In genomic region chr22:22884010-22884887, GRCh38 we compare ENCODE assay signal across 8 cellular contexts. TPM values are rescaled to one million over a fixed set of nuclear protein-coding genes. Genes with fewer than 3 reads are reported as not detected.
DNase-seq lines count a peak whose midpoint lies in the region; ATAC-seq, FAIRE-seq and TF ChIP-seq lines count a peak whose summit lies in the region.

No MANE protein-coding gene starts in this region.

- TF ChIP-seq EP300 in H1 (IDR thresholded peaks at IDR 0.05; ENCODE audit: borderline replicate concordance in 1 of 2, low read depth in 2 of 2, low read length in 2 of 2): no peak

- no peaks in the 10 kb centered on the region for H3K36me3 Mint-ChIP-seq in activated CD4-positive, alpha-beta memory T cell treated with anti-CD3 and anti-CD28 coated beads for 36 hours

- ATAC-seq in HG02763 (IDR thresholded peaks at IDR 0.05; ENCODE audit: unreplicated experiment) (peak; percentile 30), HG03159 (IDR thresholded peaks at IDR 0.05; ENCODE audit: unreplicated experiment) (no peak)

- no peak overlapping the region for H3K14ac ChIP-seq in H1 (ENCODE audit: insufficient read length)

- no peak overlapping the region for H3K4ac ChIP-seq in H1 (replicated peaks; ENCODE audit: insufficient read length, low read depth, low read length)

- H3K18ac ChIP-seq in H1 (ENCODE audit: extremely low read depth, low read length): no peak overlapping the region

- H4K5ac ChIP-seq in H1 (ENCODE audit: insufficient read length, low read depth, low read length): no peak overlapping the region

- WGBS in H1 (ENCODE audit: extremely low coverage in 1 of 2, insufficient coverage in 1 of 2, insufficient read length in 1 of 2, insufficient replicate concordance in 2 of 2, low coverage in 1 of 2, low lambda C conversion rate in 2 of 2, missing lambda C conversion rate in 1 of 2), 2 experiments: 13% methylated on average over 1 of the region's 3 CpGs; no CpG with 5 or more reads in 1 of the 2 experiments

- H2AFZ ChIP-seq in H1 (ENCODE audit: low read length): no peak overlapping the region

- POLR2A ChIA-PET in activated CD4-positive, alpha-beta memory T cell treated with anti-CD3 and anti-CD28 coated beads for 36 hours (lab: Charles Lee): interaction anchor here (1.1 kb wide), 1 partner anchor 64 kb away, joined by 3 read pairs; no protein-coding TSS in a partner anchor
- POLR2A ChIA-PET in H1 (lab: Charles Lee; ENCODE audit: partially characterized antibody): no interaction called here

- CTCF ChIA-PET in activated CD4-positive, alpha-beta memory T cell treated with anti-CD3 and anti-CD28 coated beads for 36 hours (lab: Charles Lee): interaction anchor here (0.5 to 9.1 kb wide), 35 partner anchors 9 to 308 kb away, joined by 3 to 286 read pairs (median 5); no protein-coding TSS in a partner anchor
- CTCF ChIA-PET in H1 (lab: Charles Lee; ENCODE audit: partially characterized antibody): interaction anchor here (0.6 to 1.6 kb wide), 7 partner anchors 9 to 326 kb away, joined by 3 to 5 read pairs (median 3); partner anchors contain the start of gene PRAME

- H2BK20ac ChIP-seq in H1 (ENCODE audit: low read length): no peak overlapping the region

- FAIRE-seq in H1 (lab: Jason Lieb, UNC): no peak

- intact Hi-C loops in activated CD4-positive, alpha-beta memory T cell treated with anti-CD3 and anti-CD28 coated beads for 36 hours (cut with micrococcal nuclease): no loop called here

- H3K23ac ChIP-seq in H1 (ENCODE audit: insufficient read length): no peak overlapping the region

- H3K79me2 ChIP-seq in H1 (ENCODE audit: control insufficient read depth in 1 of 2, insufficient read depth in 2 of 2, low read length in 2 of 2): no peaks in the 10 kb centered on the region

- DNase-seq in DMS114 treated with DMSO at 0.1 percent for 48 hours (lab: John Stamatoyannopoulos, UW; ENCODE audit: unreplicated experiment) (peak; percentile 42), NCI-H82 (lab: John Stamatoyannopoulos, UW) (peak; percentile 74), H1 (ENCODE audit: low read depth in 1 of 2, low spot score in 2 of 2) (peak in 1 of 2 experiments; percentile 78), mesenteric fat pad (ENCODE audit: low spot score) (peak; percentile 65)
- DNase-seq in activated CD4-positive, alpha-beta memory T cell treated with anti-CD3 and anti-CD28 coated beads for 36 hours: peak; percentile 73
- DNase-seq in stimulated activated naive CD4-positive, alpha-beta T cell (lab: John Stamatoyannopoulos, UW): peak; percentile 11 to 77 (median 54)

- H3K27me3 Mint-ChIP-seq in activated CD4-positive, alpha-beta memory T cell treated with anti-CD3 and anti-CD28 coated beads for 36 hours: peaks cover 14% of the 10 kb centered on the region

- no peaks in the 10 kb centered on the region for H4K20me1 ChIP-seq in H1 (replicated peaks in 1 of 2; ENCODE audit: control insufficient read depth in 1 of 2, insufficient read depth in 2 of 2, low read length in 2 of 2)

- no peak overlapping the region for H2BK120ac ChIP-seq in H1 (replicated peaks; ENCODE audit: low read depth, low read length)

- H3K27me3 ChIP-seq in H1 (replicated peaks in 1 of 4; ENCODE audit: control insufficient read depth in 3 of 4, extremely low read depth in 1 of 4, insufficient read depth in 3 of 4, low read length in 3 of 4): peaks cover 5 to 20% (median 14%) of the 10 kb centered on the region in 4 experiments

- H3K4me1 ChIP-seq in H1 (replicated peaks in 1 of 4; ENCODE audit: control insufficient read depth in 3 of 4, insufficient read depth in 4 of 4, low read length in 3 of 4): no peaks in the 10 kb centered on the region

- no peak overlapping the region for H3K4me2 ChIP-seq in H1 (ENCODE audit: insufficient read depth in 1 of 2, low read depth in 2 of 2, low read length in 2 of 2)

- TF ChIP-seq POLR2A in H1 (IDR thresholded peaks at IDR 0.05; ENCODE audit: control extremely low read depth in 1 of 2, low read depth in 2 of 2, low read length in 2 of 2): no peak

- no peak overlapping the region for H4K91ac ChIP-seq in H1 (replicated peaks; ENCODE audit: insufficient read length, low read length)

- H3K36me3 ChIP-seq in H1 (ENCODE audit: control insufficient read depth in 2 of 4, insufficient read depth in 4 of 4, low read length in 3 of 4): no peaks in the 10 kb centered on the region

- H3K4me1 Mint-ChIP-seq in activated CD4-positive, alpha-beta memory T cell treated with anti-CD3 and anti-CD28 coated beads for 36 hours (ENCODE audit: low read depth): peaks cover 2% of the 10 kb centered on the region

- no peak overlapping the region for H3K27ac ChIP-seq in H1 (ENCODE audit: low read depth, low read length)

- H3K56ac ChIP-seq in H1 (replicated peaks; ENCODE audit: insufficient read length, low read depth, low read length): no peak overlapping the region

- no peak overlapping the region for H2BK5ac ChIP-seq in H1 (ENCODE audit: low read depth, low read length)

- no peak overlapping the region for H2AK5ac ChIP-seq in H1 (ENCODE audit: low read depth, low read length)

- no peaks in the 10 kb centered on the region for H3K23me2 ChIP-seq in H1 (ENCODE audit: low read depth, low read length)

- no peak overlapping the region for H3K27ac Mint-ChIP-seq in activated CD4-positive, alpha-beta memory T cell treated with anti-CD3 and anti-CD28 coated beads for 36 hours

- H3K4me3 ChIP-seq in H1 (ENCODE audit: extremely low read depth in 1 of 4, insufficient read depth in 2 of 4, low read depth in 3 of 4, low read length in 4 of 4): no peak overlapping the region

- H3K9me3 ChIP-seq in H1 (ENCODE audit: insufficient read depth in 2 of 2, low read depth in 1 of 2, low read length in 1 of 2): peaks cover 29 to 76% of the 10 kb centered on the region in 2 experiments

- H3K9me3 Mint-ChIP-seq in activated CD4-positive, alpha-beta memory T cell treated with anti-CD3 and anti-CD28 coated beads for 36 hours: no peaks in the 10 kb centered on the region

- peak; percentile 52 to 87 (median 64) for TF ChIP-seq CTCF in H1 (IDR thresholded peaks at IDR 0.05; ENCODE audit: control extremely low read depth in 1 of 3, insufficient read depth in 1 of 3, low read depth in 1 of 3, low read length in 3 of 3)

- no peak overlapping the region for H3K9ac ChIP-seq in H1 (replicated peaks in 1 of 4; ENCODE audit: extremely low read depth in 1 of 4, low read depth in 3 of 4, low read length in 3 of 4)

- H2BK15ac ChIP-seq in H1 (ENCODE audit: low read length): no peak overlapping the region

- no peak overlapping the region for H4K8ac ChIP-seq in H1 (ENCODE audit: extremely low read depth, insufficient read depth, low read length)

- H2BK12ac ChIP-seq in H1 (ENCODE audit: low read depth, low read length): no peak overlapping the region

- TF ChIP-seq RAD21 in H1 (IDR thresholded peaks at IDR 0.05 in 1 of 2, conservative IDR thresholded peaks at IDR 0.05 in 1 of 2; ENCODE audit: low read depth in 2 of 2, low read length in 2 of 2): peak; percentile 75 to 86

- no peaks in the 10 kb centered on the region; the same call in 1 of the 2 replicates for H3K79me1 ChIP-seq in H1 (ENCODE audit: low read depth, low read length)

- H3K4me3 Mint-ChIP-seq in activated CD4-positive, alpha-beta memory T cell treated with anti-CD3 and anti-CD28 coated beads for 36 hours: no peak overlapping the region

TF ChIP-seq in H1, 55 proteins besides CTCF, POLR2A, EP300 and RAD21:
- TF ChIP-seq ASH2L (IDR thresholded peaks at IDR 0.05; ENCODE audit: low read length): no peak
- TF ChIP-seq NRF1 (IDR thresholded peaks at IDR 0.05; ENCODE audit: low read depth, low read length): no peak
- no peak for TF ChIP-seq SRF (IDR thresholded peaks at IDR 0.05; ENCODE audit: low read depth, low read length)
- no peak for TF ChIP-seq TAF7 (optimal IDR thresholded peaks at IDR 0.05; ENCODE audit: borderline replicate concordance, low read depth, low read length)

RNA-seq across cellular contexts. Expression of gene IGLL5, which starts 3.4 kb away (rescaled TPM):
- total RNA-seq in activated CD4-positive, alpha-beta memory T cell treated with anti-CD3 and anti-CD28 coated beads for 36 hours: not detected
- total RNA-seq in H1 (2021; fragmentation: NEBNext Ultra II Directional; extraction: Animal tissue kit (Norgen Biotek cat#: 25700)): not detected in 2 replicates
- not detected in 2 replicates for polyA plus RNA-seq in H1 (2011; rRNA removed)
- polyA plus RNA-seq in H1 (2011; cell fraction: cytosol; rRNA removed): not detected
- polyA plus RNA-seq in H1 (2011; cell fraction: nucleus; rRNA removed): not detected
- polyA plus RNA-seq in H1 (2012, experiment 1 of 2): not detected in 4 replicates
- not detected for polyA plus RNA-seq in H1 (2012, experiment 2 of 2)
- not detected for polyA plus RNA-seq in H1 (2013, experiment 1 of 2)
- not detected for polyA plus RNA-seq in H1 (2013, experiment 2 of 2)
- polyA minus RNA-seq in H1 (2011; rRNA and poly(A)+ RNA removed): not detected in 2 replicates
- polyA minus RNA-seq in H1 (2011; cell fraction: cytosol; rRNA and poly(A)+ RNA removed): not detected
- polyA minus RNA-seq in H1 (2011; cell fraction: nucleus; rRNA and poly(A)+ RNA removed): not detected
- not detected for total RNA-seq in mesenteric fat pad
